Comparison of ENCODE assay signal across 18 cellular contexts in the genomic region with DNA sequence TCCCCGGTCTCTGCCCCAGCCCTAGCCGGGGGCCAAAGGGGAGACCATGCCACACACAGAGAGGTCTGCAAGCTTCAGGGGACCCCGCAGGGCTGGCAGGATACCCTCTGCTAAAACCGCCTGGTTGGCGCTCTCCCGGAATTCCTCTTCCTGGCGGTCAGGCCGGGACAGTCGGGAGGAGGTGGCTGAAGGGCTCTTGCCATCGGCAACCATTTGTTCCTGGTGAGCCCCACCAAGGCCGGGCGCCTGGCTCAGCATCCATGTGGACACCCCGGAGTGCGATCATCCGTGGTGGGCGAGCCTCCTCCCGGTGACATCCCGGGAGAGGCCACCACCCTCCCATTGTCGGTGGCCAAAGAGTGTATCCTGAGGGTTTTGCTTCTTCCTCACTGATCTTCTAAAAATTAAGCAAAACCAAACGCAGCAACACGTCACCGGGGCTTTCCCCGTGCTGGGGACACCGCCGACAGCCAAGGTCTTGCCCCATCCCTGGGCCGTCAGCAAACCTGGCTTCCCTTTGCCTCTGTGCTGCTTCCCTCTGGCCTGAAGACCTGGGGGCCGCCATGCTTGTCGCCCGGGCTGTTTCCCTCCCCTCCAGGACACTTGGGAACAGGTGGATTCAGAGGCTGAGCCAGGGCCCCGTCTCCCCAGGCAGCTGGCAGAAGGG. TPM values are rescaled to one million over a fixed set of nuclear protein-coding genes. Genes with fewer than 3 reads are reported as not detected.
DNase-seq lines count a peak whose midpoint lies in the region; ATAC-seq and TF ChIP-seq lines count a peak whose summit lies in the region.
"Had no signal": no experiment of that assay in that cellular context is flagged by ENCODE, and none has a peak within 500 bp of the region (broad histone marks: within the 10 kb centered on the region; RNA-seq: fewer than 3 reads in every experiment).

No MANE protein-coding gene starts in this region.

- H3K4me3 Mint-ChIP-seq in natural killer cell treated with Interleukin-12 subunit alpha and Interleukin-12 subunit beta and Interleukin-15 and Interleukin-18, amount 100 ng/mL, for 72 hours = no peak overlapping the region
- H3K4me3 Mint-ChIP-seq in natural killer cell = no peak overlapping the region
- H3K4me3 Mint-ChIP-seq: CD8-positive, alpha-beta T cell; HFFc6 had no signal

- H3K4me1 Mint-ChIP-seq in natural killer cell treated with Interleukin-12 subunit alpha and Interleukin-12 subunit beta and Interleukin-15 and Interleukin-18, amount 100 ng/mL, for 72 hours (ENCODE audit: low read depth in 2 of 2) = peaks cover 0 to 3% of the 10 kb centered on the region in 2 donors
- peaks cover 0 to 4% of the 10 kb centered on the region in 2 donors for H3K4me1 Mint-ChIP-seq in natural killer cell

- no peaks in the 10 kb centered on the region for H4K20me1 ChIP-seq in osteoblast (ENCODE audit: insufficient read depth, low read length)

- no peaks in the 10 kb centered on the region for H3K4me1 ChIP-seq in heart right ventricle
- H3K4me1 ChIP-seq in osteoblast (ENCODE audit: insufficient read depth, low read length) = no peaks in the 10 kb centered on the region

- H3K27ac Mint-ChIP-seq in natural killer cell treated with Interleukin-12 subunit alpha and Interleukin-12 subunit beta and Interleukin-15 and Interleukin-18, amount 100 ng/mL, for 72 hours = no peak overlapping the region
- no peak overlapping the region for H3K27ac Mint-ChIP-seq in natural killer cell
- H3K27ac Mint-ChIP-seq: CD8-positive, alpha-beta T cell; HFFc6 had no signal

- H3K9me3 ChIP-seq in heart right ventricle (no peaks in the 10 kb centered on the region), osteoblast (ENCODE audit: low read depth, low read length) (no peaks in the 10 kb centered on the region)

- intact Hi-C loops in Right ventricle myocardium inferior (cut with DNase I) = no loop called here
- intact Hi-C loops in heart right ventricle (cut with DNase I) = no loop called here
- intact Hi-C loops in natural killer cell (cut with micrococcal nuclease) = no loop called here

- WGBS in heart right ventricle, 2 donors = 88 to 89% methylated on average over 30 of the region's 30 CpGs

- ATAC-seq in Right ventricle myocardium inferior (no peak), heart right ventricle (no peak), natural killer cell (no peak), GM18498 (IDR thresholded peaks at IDR 0.05; ENCODE audit: unreplicated experiment) (no peak), GM21381 (IDR thresholded peaks at IDR 0.05; ENCODE audit: unreplicated experiment) (no peak)
- no peak for ATAC-seq in natural killer cell treated with Interleukin-12 subunit alpha and Interleukin-12 subunit beta and Interleukin-15 and Interleukin-18, amount 100 ng/mL, for 72 hours
- ATAC-seq: CD8-positive, alpha-beta T cell had no signal

- no peaks in the 10 kb centered on the region for H3K79me2 ChIP-seq in osteoblast (ENCODE audit: insufficient read depth, low read length)

- no peak overlapping the region for H2AFZ ChIP-seq in osteoblast (ENCODE audit: low read length)

- H3K9me3 Mint-ChIP-seq in natural killer cell treated with Interleukin-12 subunit alpha and Interleukin-12 subunit beta and Interleukin-15 and Interleukin-18, amount 100 ng/mL, for 72 hours = no peaks in the 10 kb centered on the region
- no peaks in the 10 kb centered on the region for H3K9me3 Mint-ChIP-seq in natural killer cell
- H3K9me3 Mint-ChIP-seq: CD8-positive, alpha-beta T cell had no signal

- TF ChIP-seq CTCF in heart right ventricle (IDR thresholded peaks at IDR 0.05) (no peak), natural killer cell (IDR thresholded peaks at IDR 0.05) (no peak), osteoblast (IDR thresholded peaks at IDR 0.05; ENCODE audit: extremely low read depth, low read depth, low read length) (no peak)

- H3K36me3 ChIP-seq in heart right ventricle (no peaks in the 10 kb centered on the region), osteoblast (ENCODE audit: insufficient read depth, low read length) (no peaks in the 10 kb centered on the region)

- H3K27me3 Mint-ChIP-seq in natural killer cell treated with Interleukin-12 subunit alpha and Interleukin-12 subunit beta and Interleukin-15 and Interleukin-18, amount 100 ng/mL, for 72 hours = no peaks in the 10 kb centered on the region
- no peaks in the 10 kb centered on the region for H3K27me3 Mint-ChIP-seq in natural killer cell (ENCODE audit: low read depth in 2 of 2)

- H3K27ac ChIP-seq in heart right ventricle (no peak overlapping the region), osteoblast (ENCODE audit: low read depth, low read length) (no peak overlapping the region)
- H3K27ac ChIP-seq: 22Rv1, C4-2B had no signal

- H3K36me3 Mint-ChIP-seq in natural killer cell treated with Interleukin-12 subunit alpha and Interleukin-12 subunit beta and Interleukin-15 and Interleukin-18, amount 100 ng/mL, for 72 hours = no peaks in the 10 kb centered on the region
- H3K36me3 Mint-ChIP-seq in natural killer cell = no peaks in the 10 kb centered on the region
- H3K36me3 Mint-ChIP-seq: CD8-positive, alpha-beta T cell had no signal

- H3K27me3 ChIP-seq in heart right ventricle = peaks cover 0 to 66% (median 51%) of the 10 kb centered on the region in 7 donors
- no peaks in the 10 kb centered on the region for H3K27me3 ChIP-seq in osteoblast (ENCODE audit: insufficient read depth, low read length)

- H3K4me2 ChIP-seq in osteoblast (ENCODE audit: insufficient read depth, low read length) = no peak overlapping the region

- DNase-seq in Right ventricle myocardium inferior (ENCODE audit: missing footprints) (peak; percentile 41), heart right ventricle (no peak), natural killer cell (no peak), osteoblast (ENCODE audit: insufficient read length, low spot score, missing footprints) (peak; percentile 71), NCI-H446 (lab: John Stamatoyannopoulos, UW) (no peak)
- peak; percentile 57 for DNase-seq in natural killer cell treated with Interleukin-12 subunit alpha and Interleukin-12 subunit beta and Interleukin-15 and Interleukin-18, amount 100 ng/mL, for 72 hours (ENCODE audit: low spot score)
- DNase-seq: AML-193; CD8-positive, alpha-beta T cell; COR-L47; DMS153; DMS79 treated with DMSO at 0.1 percent for 48 hours; EL; HCEC 1CT; HFFc6 had no signal

- H3K4me3 ChIP-seq in heart right ventricle (no peak overlapping the region), osteoblast (ENCODE audit: insufficient read depth, low read length) (no peak overlapping the region)

RNA-seq across cellular contexts. Expression of a gene that starts 59.1 kb away (rescaled TPM):
- total RNA-seq in Right ventricle myocardium inferior = 0.70 TPM
- total RNA-seq in heart right ventricle = under 1 TPM; 0.32 to 0.74 (median 0.42) TPM
- polyA plus RNA-seq in heart right ventricle = under 1 TPM; 0.03 to 0.73 TPM
- under 1 TPM; 0.40 to 0.56 TPM for total RNA-seq in natural killer cell treated with Interleukin-12 subunit alpha and Interleukin-12 subunit beta and Interleukin-15 and Interleukin-18, amount 100 ng/mL, for 72 hours
- 1 to 10 TPM in 2 of 3 donors, under 1 TPM in 1; 0.80 to 1.4 (median 1.2) TPM for total RNA-seq in natural killer cell
- total RNA-seq in osteoblast = 0.29 and 0.36 TPM in 2 replicates

Comparison
In these comparisons a context has a peak if more than half of its experiments do, and no peak if none do; other contexts are left out.
1. DNase-seq: peak in Right ventricle myocardium inferior (single experiment), natural killer cell treated with Interleukin-12 subunit alpha and Interleukin-12 subunit beta and Interleukin-15 and Interleukin-18, amount 100 ng/mL, for 72 hours (single experiment) and osteoblast (single experiment); none in heart right ventricle (0 of 2), natural killer cell (single experiment) and NCI-H446 (0 of 2).